Comparison of ENCODE assay signal across 7 cellular contexts in genomic region chr9:124011460-124012301, GRCh38. TPM values are rescaled to one million over a fixed set of nuclear protein-coding genes. Genes with fewer than 3 reads are reported as not detected.
DNase-seq lines count a peak whose midpoint lies in the region; ATAC-seq, FAIRE-seq and TF ChIP-seq lines count a peak whose summit lies in the region.

Gene LHX2, plus strand, starts transcription at chr9:124011768. Its CDS starts 581 bp downstream, at chr9:124012349.

- H3K27me3 ChIP-seq in lower lobe of right lung (ENCODE audit: low read depth) (peaks cover 100% of the 10 kb centered on the region), stomach smooth muscle (ENCODE audit: control insufficient read depth in 1 of 2, insufficient read depth in 2 of 2, low read length in 2 of 2) (peaks cover 79 to 97% of the 10 kb centered on the region in 2 donors)

- DNase-seq in HTR-8/SVneo (ENCODE audit: insufficient read length, low spot score) (peak; percentile 63), NOMO-1 treated with DMSO at 0.1 percent for 48 hours (lab: John Stamatoyannopoulos, UW; ENCODE audit: unreplicated experiment) (peak; percentile 61), coronary artery (ENCODE audit: low spot score) (no peak), lower lobe of right lung (no peak)

- peaks cover 56% of the 10 kb centered on the region for H3K4me1 ChIP-seq in lower lobe of right lung
- peaks cover 45% of the 10 kb centered on the region for H3K4me1 ChIP-seq in stomach smooth muscle (ENCODE audit: control insufficient read depth, insufficient read depth, low read length)

- H3K9ac ChIP-seq in stomach smooth muscle (ENCODE audit: low read length in 2 of 2), result no peak within 1 kb of the TSS

- H3K9me3 ChIP-seq in lower lobe of right lung (no peaks in the 10 kb centered on the region), stomach smooth muscle (ENCODE audit: control insufficient read depth in 2 of 2, low read length in 2 of 2) (no peaks in the 10 kb centered on the region)

- peak within 1 kb of the TSS; percentile 68 for H3K4me3 ChIP-seq in coronary artery
- H3K4me3 ChIP-seq in lower lobe of right lung, result peak within 1 kb of the TSS; percentile 32
- H3K4me3 ChIP-seq in stomach smooth muscle (ENCODE audit: low read length in 2 of 2), result peak within 1 kb of the TSS; percentile 3 to 55

- intact Hi-C loops in lower lobe of right lung (cut with DNase I), result no loop called here

- no peak within 1 kb of the TSS for H3K27ac ChIP-seq in coronary artery
- H3K27ac ChIP-seq in lower lobe of right lung, result no peak within 1 kb of the TSS
- no peak within 1 kb of the TSS for H3K27ac ChIP-seq in stomach smooth muscle (ENCODE audit: low read length)

- no peak for TF ChIP-seq CTCF in coronary artery (IDR thresholded peaks at IDR 0.05)
- TF ChIP-seq CTCF in lower lobe of right lung (IDR thresholded peaks at IDR 0.05), result no peak

- H3K36me3 ChIP-seq in lower lobe of right lung, result no peaks in the 10 kb centered on the region
- H3K36me3 ChIP-seq in stomach smooth muscle (ENCODE audit: control insufficient read depth in 2 of 2, insufficient read depth in 2 of 2, low read length in 2 of 2), result no peaks in the 10 kb centered on the region

- FAIRE-seq in G401.6 (lab: Jason Lieb, UNC) (peak; percentile 73), HTR-8/SVneo (lab: Jason Lieb, UNC) (peak; percentile 46)

- peak; percentile 25 to 51 for ATAC-seq in lower lobe of right lung
- ATAC-seq in HG02852 (IDR thresholded peaks at IDR 0.05; ENCODE audit: unreplicated experiment), result no peak

RNA-seq across cellular contexts. Expression of gene LHX2, which starts in this region (rescaled TPM):
- not detected for total RNA-seq in lower lobe of right lung

Comparison
In these comparisons a context has a peak if more than half of its experiments do, and no peak if none do; other contexts are left out.
1. Peak in ATAC-seq and H3K4me3 ChIP-seq in lower lobe of right lung; RNA of the gene not detected or under 1 TPM.
2. DNase-seq: peak in HTR-8/SVneo (single experiment) and NOMO-1 treated with DMSO at 0.1 percent for 48 hours (single experiment); none in coronary artery (single experiment) and lower lobe of right lung (single experiment).
3. Peak in every context shown above with its lines, with median percentiles within 50 percentile points of each other: H3K4me3 ChIP-seq.